33 cellular contexts compared by ENCODE assay signal in genomic region chr5:129133553-129133952, GRCh38. TPM values are rescaled to one million over a fixed set of nuclear protein-coding genes. Genes with fewer than 3 reads are reported as not detected.
DNase-seq lines count a peak whose midpoint lies in the region; ATAC-seq, FAIRE-seq and TF ChIP-seq lines count a peak whose summit lies in the region.
"Had no signal": no experiment of that assay in that cellular context is flagged by ENCODE, and none has a peak within 500 bp of the region (broad histone marks: within the 10 kb centered on the region; RNA-seq: fewer than 3 reads in every experiment).

No MANE protein-coding gene starts in this region.

- TF ChIP-seq EP300 in HepG2 (IDR thresholded peaks at IDR 0.05; ENCODE audit: low read depth in 2 of 2, low read length in 2 of 2) (no peak), HepG2 (CRISPR knock-in tag; IDR thresholded peaks at IDR 0.05; ENCODE audit: borderline replicate concordance) (no peak)

- CTCF ChIA-PET in HepG2 (lab: Yijun Ruan, JAX; ENCODE audit: low intra/inter-chr PET ratio, low total read pairs): interaction anchor here (2.8 kb wide), 1 partner anchor 228 kb away, joined by 17 read pairs; no protein-coding TSS in a partner anchor

- H3K36me3 ChIP-seq in liver (ENCODE audit: control insufficient read depth in 4 of 4, insufficient read depth in 3 of 4, low read depth in 1 of 4, low read length in 3 of 4) (no peaks in the 10 kb centered on the region), HepG2 (replicated peaks in 1 of 2; ENCODE audit: control insufficient read depth in 1 of 2, insufficient read depth in 2 of 2, low read length in 2 of 2) (no peaks in the 10 kb centered on the region), right lobe of liver (peaks cover 0 to 6% (median 0%) of the 10 kb centered on the region in 4 donors)
- H3K36me3 ChIP-seq: BE2C; BLaER1; BLaER1 treated with 17β-estradiol and CSF1 and Interleukin-3, amounts not matched to agents 10 nM and 100 nM had no signal

- intact Hi-C loops in HepG2 (cut with micrococcal nuclease; ENCODE audit: unreplicated experiment): no loop called here
- intact Hi-C loops in right lobe of liver (cut with DNase I): no loop called here

- H3K27me3 ChIP-seq in liver (ENCODE audit: control insufficient read depth in 4 of 4, insufficient read depth in 4 of 4, low read length in 3 of 4): no peaks in the 10 kb centered on the region
- H3K27me3 ChIP-seq in HepG2 (ENCODE audit: control insufficient read depth in 1 of 2, insufficient read depth in 2 of 2, low read length in 2 of 2): no peaks in the 10 kb centered on the region
- no peaks in the 10 kb centered on the region for H3K27me3 ChIP-seq in right lobe of liver
- H3K27me3 ChIP-seq: BE2C; BLaER1; BLaER1 treated with 17β-estradiol and CSF1 and Interleukin-3, amounts not matched to agents 10 nM and 100 nM had no signal

- 27% methylated on average over 1 of the region's 1 CpG for WGBS in liver
- WGBS in HepG2 (ENCODE audit: low lambda C conversion rate): 4% methylated on average over 1 of the region's 1 CpG
- 33% methylated on average over 1 of the region's 1 CpG for WGBS in right lobe of liver (ENCODE audit: insufficient coverage, low coverage, low lambda C conversion rate, missing lambda C conversion rate)

- in situ Hi-C loops in HepG2 (cut with HindIII; ENCODE audit: extremely low pct_ligation_motif_present, low pct_unique_long_range_greater_than_20kb): no loop called here

- H3K79me2 ChIP-seq in HepG2 (ENCODE audit: insufficient read depth, low read length): no peaks in the 10 kb centered on the region

- H3K27ac ChIP-seq in liver (ENCODE audit: low read depth in 1 of 2, low read length in 2 of 2) (no peak overlapping the region), HepG2 (ENCODE audit: extremely low read length, insufficient read depth, low read length) (no peak overlapping the region), right lobe of liver (no peak overlapping the region)
- H3K27ac ChIP-seq: 22Rv1; A549; BLaER1; BLaER1 treated with 17β-estradiol and CSF1 and Interleukin-3, amounts not matched to agents 10 nM and 100 nM; C4-2B had no signal

- TF ChIP-seq POLR2A in HepG2 (IDR thresholded peaks at IDR 0.05; ENCODE audit: insufficient read depth in 1 of 2, low read depth in 2 of 2, low read length in 2 of 2): no peak
- TF ChIP-seq POLR2A in right lobe of liver (IDR thresholded peaks at IDR 0.05): no peak

- BruUV-seq in HepG2 (replicated peaks; lab: Mats Ljungman, UMichigan): no TSS peak

- H3K9ac ChIP-seq in liver (ENCODE audit: low read depth in 1 of 2, low read length in 2 of 2) (no peak overlapping the region), HepG2 (ENCODE audit: insufficient read depth, low read depth, low read length) (no peak overlapping the region)
- H3K9ac ChIP-seq: BLaER1; BLaER1 treated with 17β-estradiol and CSF1 and Interleukin-3, amounts not matched to agents 10 nM and 100 nM had no signal

- H3K4me2 ChIP-seq in HepG2 (ENCODE audit: low read depth, low read length): no peak overlapping the region
- H3K4me2 ChIP-seq: A549; BLaER1; BLaER1 treated with 17β-estradiol and CSF1 and Interleukin-3, amounts not matched to agents 10 nM and 100 nM had no signal

- H3K9me3 ChIP-seq in liver (ENCODE audit: control insufficient read depth in 4 of 4, low read length in 3 of 4) (no peaks in the 10 kb centered on the region), HepG2 (ENCODE audit: low read length) (no peaks in the 10 kb centered on the region), right lobe of liver (no peaks in the 10 kb centered on the region)
- H3K9me3 ChIP-seq: A549; BE2C; BLaER1; BLaER1 treated with 17β-estradiol and CSF1 and Interleukin-3, amounts not matched to agents 10 nM and 100 nM; Caco-2 had no signal

- H2AFZ ChIP-seq in HepG2 (ENCODE audit: low read length): no peak overlapping the region

- H3K4me3 ChIP-seq in liver (ENCODE audit: low read depth in 1 of 3, low read length in 3 of 3) (no peak overlapping the region), HepG2 (replicated peaks in 1 of 3; ENCODE audit: insufficient read depth in 1 of 3, low read depth in 2 of 3, low read length in 3 of 3) (no peak overlapping the region), right lobe of liver (no peak overlapping the region)
- H3K4me3 ChIP-seq: A549; BLaER1; BLaER1 treated with 17β-estradiol and CSF1 and Interleukin-3, amounts not matched to agents 10 nM and 100 nM had no signal

- H4K20me1 ChIP-seq in HepG2 (ENCODE audit: insufficient read depth, low read length): no peaks in the 10 kb centered on the region
- H4K20me1 ChIP-seq: BLaER1; BLaER1 treated with 17β-estradiol and CSF1 and Interleukin-3, amounts not matched to agents 10 nM and 100 nM had no signal

- H3K4me1 ChIP-seq in liver (ENCODE audit: control insufficient read depth in 4 of 4, insufficient read depth in 4 of 4, low read length in 3 of 4) (peaks cover 0 to 6% (median 1%) of the 10 kb centered on the region in 4 donors), HepG2 (ENCODE audit: insufficient read depth, low read length) (no peaks in the 10 kb centered on the region), right lobe of liver (no peaks in the 10 kb centered on the region)
- H3K4me1 ChIP-seq: A549, BE2C, BLaER1, Caco-2 had no signal

- FAIRE-seq in HepG2 (lab: Jason Lieb, UNC): no peak
- FAIRE-seq: A204.1, A549, D721Med had no signal

- POLR2A ChIA-PET in HepG2 (lab: Yijun Ruan, JAX): no interaction called here

- DNase-seq in HepG2 (ENCODE audit: low spot score) (no peak), left lobe of liver (ENCODE audit: low spot score) (no peak), right lobe of liver (no peak), DMS53 treated with DMSO at 0.1 percent for 48 hours (lab: John Stamatoyannopoulos, UW; ENCODE audit: unreplicated experiment) (no peak)
- DNase-seq: 8988T; ACHN; AML-193; BE2C; C1 segment of cervical spinal cord; Caco-2; Calu3; CD4-positive, alpha-beta memory T cell; CD4-positive, alpha-beta T cell; CD4-positive, CD25-positive, alpha-beta regulatory T cell; CD8-positive, alpha-beta memory T cell; CD8-positive, alpha-beta T cell; COR-L47; DMS 273 treated with DMSO at 0.1 percent for 48 hours; DMS153; DMS53; DMS79; DMS79 treated with DMSO at 0.1 percent for 48 hours; DND-41; EL had no signal

- ATAC-seq in HepG2: no peak
- peak; percentile 61 for ATAC-seq in left lobe of liver
- peak; percentile 37 to 80 (median 60) for ATAC-seq in right lobe of liver
- no peak for ATAC-seq in HG03025 (IDR thresholded peaks at IDR 0.05; ENCODE audit: low FRiP score, unreplicated experiment)
- ATAC-seq: A549; CD8-positive, alpha-beta T cell had no signal

- TF ChIP-seq RAD21 in liver (IDR thresholded peaks at IDR 0.05) (peak in 1 of 2 donors; percentile 4), HepG2 (CRISPR knock-in tag; IDR thresholded peaks at IDR 0.05) (no peak)

- TF ChIP-seq CTCF in liver (IDR thresholded peaks at IDR 0.05; ENCODE audit: low read depth, low read length, missing input control) (no peak), HepG2 (CRISPR knock-in tag; IDR thresholded peaks at IDR 0.05) (no peak), right lobe of liver (IDR thresholded peaks at IDR 0.05) (no peak)

TF ChIP-seq in HepG2, 621 proteins besides CTCF, POLR2A, EP300 and RAD21 (continues in another document):
- TF ChIP-seq RFXANK (CRISPR knock-in tag; IDR thresholded peaks at IDR 0.05): no peak
- no peak for TF ChIP-seq HOXD1 (CRISPR knock-in tag; IDR thresholded peaks at IDR 0.05)
- TF ChIP-seq SRSF9 (IDR thresholded peaks at IDR 0.05; ENCODE audit: borderline replicate concordance, insufficient read depth, low read depth, low read length, poor library complexity, severe bottlenecking): no peak
- no peak for TF ChIP-seq ZKSCAN1 (IDR thresholded peaks at IDR 0.05; ENCODE audit: low read length)
- no peak for TF ChIP-seq MED8 (CRISPR knock-in tag; IDR thresholded peaks at IDR 0.05; ENCODE audit: insufficient replicate concordance)
- TF ChIP-seq ZNF768 (CRISPR knock-in tag; IDR thresholded peaks at IDR 0.05): no peak
- TF ChIP-seq IKZF4 (CRISPR knock-in tag; IDR thresholded peaks at IDR 0.05; ENCODE audit: borderline replicate concordance, low read depth, not compliant biosample characterization): no peak
- no peak for TF ChIP-seq ZNF841 (CRISPR knock-in tag; IDR thresholded peaks at IDR 0.05; ENCODE audit: borderline replicate concordance)

RNA-seq across cellular contexts. Expression of gene ISOC1, which starts 39.0 kb away (rescaled TPM):
- total RNA-seq in liver (10 to 100 TPM; 34.1 to 46.5 TPM), HepG2 (2016; rRNA removed; fragmentation: Illumina TruSeq; extraction: Trizol) (51.3 and 65.0 TPM in 2 replicates), left lobe of liver (37.4 TPM), right lobe of liver (10 to 100 TPM; 32.2 to 52.8 (median 44.4) TPM)
- polyA plus RNA-seq in liver (10 to 100 TPM; 37.1 to 52.9 TPM), HepG2 (2011; rRNA removed) (22.1 and 25.7 TPM in 2 replicates)
- 15.5 and 15.7 TPM in 2 replicates for total RNA-seq in HepG2 (2016; cell fraction: cytosol; rRNA removed; fragmentation: Illumina TruSeq; extraction: Trizol; ENCODE audit: low read depth)
- total RNA-seq in HepG2 (2016; cell fraction: insoluble cytoplasmic fraction; rRNA removed; fragmentation: Illumina TruSeq; extraction: Trizol): 51.7 and 63.3 TPM in 2 replicates
- total RNA-seq in HepG2 (2016; cell fraction: membrane; rRNA removed; fragmentation: Illumina TruSeq; extraction: Trizol): 27.2 and 27.5 TPM in 2 replicates
- total RNA-seq in HepG2 (2016; cell fraction: nucleus; rRNA removed; fragmentation: Illumina TruSeq; extraction: Trizol): 35.1 and 38.5 TPM in 2 replicates
- 16.8 and 22.5 TPM in 2 replicates for polyA plus RNA-seq in HepG2 (2011; cell fraction: cytosol; rRNA removed)
- 11.6 and 11.8 TPM in 2 replicates for polyA plus RNA-seq in HepG2 (2011; cell fraction: nucleus; rRNA removed)
- polyA plus RNA-seq in HepG2 (2012): 22.3 and 26.6 TPM in 2 replicates
- polyA plus RNA-seq in HepG2 (2016; cell fraction: cytosol; fragmentation: Illumina TruSeq; extraction: Trizol; ENCODE audit: low read depth): 6.3 and 8.5 TPM in 2 replicates
- 89.1 and 90.6 TPM in 2 replicates for polyA plus RNA-seq in HepG2 (2016; cell fraction: insoluble cytoplasmic fraction; fragmentation: Illumina TruSeq; extraction: Trizol; ENCODE audit: low read depth)
- polyA plus RNA-seq in HepG2 (2016; cell fraction: membrane; fragmentation: Illumina TruSeq; extraction: Trizol; ENCODE audit: low read depth): 21.1 and 21.2 TPM in 2 replicates
- polyA plus RNA-seq in HepG2 (2016; cell fraction: nucleus; fragmentation: Illumina TruSeq; extraction: Trizol; ENCODE audit: insufficient read depth, low read depth): 52.9 and 62.0 TPM in 2 replicates
- 30.2 and 33.7 TPM in 2 replicates for polyA minus RNA-seq in HepG2 (2011; rRNA and poly(A)+ RNA removed; ENCODE audit: low replicate concordance)
- 20.3 and 24.0 TPM in 2 replicates for polyA minus RNA-seq in HepG2 (2011; cell fraction: cytosol; rRNA and poly(A)+ RNA removed)
- 37.9 and 43.9 TPM in 2 replicates for polyA minus RNA-seq in HepG2 (2011; cell fraction: nucleus; rRNA and poly(A)+ RNA removed)

Comparison
In these comparisons a context has a peak if more than half of its experiments do, and no peak if none do; other contexts are left out.
1. ATAC-seq: peak in left lobe of liver (single experiment) and right lobe of liver (4 of 4); none in HepG2 (single experiment) and HG03025 (single experiment).